In genomic region chr11:59145534-59145933, GRCh38 we compare ENCODE assay signal across 8 cellular contexts. TPM values are rescaled to one million over a fixed set of nuclear protein-coding genes. Genes with fewer than 3 reads are reported as not detected.
DNase-seq lines count a peak whose midpoint lies in the region; ATAC-seq and TF ChIP-seq lines count a peak whose summit lies in the region.

No MANE protein-coding gene starts in this region.

- H3K36me3 ChIP-seq in SJSA1: peaks cover 56% of the 10 kb centered on the region
- H3K36me3 ChIP-seq in subcutaneous abdominal adipose tissue (ENCODE audit: control insufficient read depth in 5 of 5, insufficient read depth in 5 of 5, low read length in 5 of 5): peaks cover 0 to 6% (median 5%) of the 10 kb centered on the region in 5 donors

- H3K9me3 Mint-ChIP-seq in activated T-cell treated with anti-CD3 and anti-CD28 coated beads, Interleukin-2, amount 50 U/mL, for 24 hours: no peaks in the 10 kb centered on the region

- no peaks in the 10 kb centered on the region for H3K9me3 ChIP-seq in SJSA1 (replicated peaks)
- no peaks in the 10 kb centered on the region for H3K9me3 ChIP-seq in subcutaneous abdominal adipose tissue (ENCODE audit: control insufficient read depth in 5 of 5, low read length in 5 of 5)

- no peaks in the 10 kb centered on the region for H3K27me3 ChIP-seq in SJSA1 (replicated peaks)
- no peaks in the 10 kb centered on the region for H3K27me3 ChIP-seq in subcutaneous abdominal adipose tissue (ENCODE audit: control insufficient read depth in 5 of 5, insufficient read depth in 4 of 5, low read length in 5 of 5)

- peaks cover 75% of the 10 kb centered on the region for H3K36me3 Mint-ChIP-seq in activated T-cell treated with anti-CD3 and anti-CD28 coated beads, Interleukin-2, amount 50 U/mL, for 24 hours (ENCODE audit: low read depth)

- H3K4me3 Mint-ChIP-seq in activated T-cell treated with anti-CD3 and anti-CD28 coated beads, Interleukin-2, amount 50 U/mL, for 24 hours: peak overlapping the region; percentile 94

- ATAC-seq in HG03196 (IDR thresholded peaks at IDR 0.05; ENCODE audit: unreplicated experiment): no peak

- H3K9ac ChIP-seq in subcutaneous abdominal adipose tissue (ENCODE audit: low read length in 5 of 5): peak overlapping the region in 4 of 5 donors; percentile 8 to 61 (median 51)

- H3K4me1 Mint-ChIP-seq in activated T-cell treated with anti-CD3 and anti-CD28 coated beads, Interleukin-2, amount 50 U/mL, for 24 hours (ENCODE audit: low read depth): peaks cover 70% of the 10 kb centered on the region

- no peak for DNase-seq in activated T-cell treated with anti-CD3 and anti-CD28 coated beads, Interleukin-2, amount 50 U/mL, for 24 hours
- DNase-seq in activated T-cell treated with anti-CD3 and anti-CD28 coated beads for 4 hours: no peak
- no peak for DNase-seq in SJSA1 (ENCODE audit: low read depth in 1 of 2, low spot score in 2 of 2)
- DNase-seq in fibroblast of villous mesenchyme (ENCODE audit: low read depth): peak; percentile 92
- no peak for DNase-seq in NCI-H1105 (lab: John Stamatoyannopoulos, UW)
- no peak for DNase-seq in DMS 273 (lab: John Stamatoyannopoulos, UW; ENCODE audit: unreplicated experiment)

- peak overlapping the region; percentile 95 for H3K27ac Mint-ChIP-seq in activated T-cell treated with anti-CD3 and anti-CD28 coated beads, Interleukin-2, amount 50 U/mL, for 24 hours

- H3K27ac ChIP-seq in SJSA1 (peak overlapping the region; percentile 80; the same call in 1 of the 2 replicates), subcutaneous abdominal adipose tissue (ENCODE audit: low read depth, low read length) (peak overlapping the region; percentile 92)

- H3K27me3 Mint-ChIP-seq in activated T-cell treated with anti-CD3 and anti-CD28 coated beads, Interleukin-2, amount 50 U/mL, for 24 hours: no peaks in the 10 kb centered on the region

- peak overlapping the region; percentile 59 for H3K4me3 ChIP-seq in SJSA1
- H3K4me3 ChIP-seq in fibroblast of villous mesenchyme (ENCODE audit: low read depth, low read length): peak overlapping the region; percentile 61
- H3K4me3 ChIP-seq in subcutaneous abdominal adipose tissue (ENCODE audit: low read depth in 1 of 5, low read length in 5 of 5): peak overlapping the region in 4 of 5 donors; percentile 48 to 75 (median 66)

- TF ChIP-seq CTCF in fibroblast of villous mesenchyme (IDR thresholded peaks at IDR 0.05; ENCODE audit: insufficient read depth, low read depth, low read length): no peak

- H3K4me1 ChIP-seq in SJSA1 (replicated peaks) (peaks cover 22% of the 10 kb centered on the region), subcutaneous abdominal adipose tissue (ENCODE audit: control insufficient read depth in 5 of 5, insufficient read depth in 5 of 5, low read length in 5 of 5) (peaks cover 0 to 43% (median 40%) of the 10 kb centered on the region in 5 donors)

RNA-seq across cellular contexts. Expression of gene FAM111A, which starts 2.9 kb away (rescaled TPM):
- 70.0 and 108 TPM in 2 replicates for total RNA-seq in SJSA1 (2014; rRNA removed; shearing (Covaris generic))
- total RNA-seq in fibroblast of villous mesenchyme: 37.0 and 60.0 TPM in 2 replicates

RNA-seq across cellular contexts. Expression of gene DTX4, which starts 26.4 kb away (rescaled TPM):
- total RNA-seq in SJSA1 (2014; rRNA removed; shearing (Covaris generic)): 4.1 and 7.6 TPM in 2 replicates
- 2.3 and 4.7 TPM in 2 replicates for total RNA-seq in fibroblast of villous mesenchyme

RNA-seq across cellular contexts. Expression of gene FAM111B, which starts 38.5 kb away (rescaled TPM):
- total RNA-seq in SJSA1 (2014; rRNA removed; shearing (Covaris generic)): 59.0 and 69.5 TPM in 2 replicates
- total RNA-seq in fibroblast of villous mesenchyme: 12.1 and 12.2 TPM in 2 replicates

RNA-seq across cellular contexts. Expression of gene GLYATL1B, which starts 59.4 kb away (rescaled TPM):
- total RNA-seq in SJSA1 (2014; rRNA removed; shearing (Covaris generic)): not detected in 2 replicates
- total RNA-seq in fibroblast of villous mesenchyme: not detected in 2 replicates
